Comparison of ENCODE assay signal across 15 cellular contexts in genomic region chr7:105829681-105830322, GRCh38. TPM values are rescaled to one million over a fixed set of nuclear protein-coding genes. Genes with fewer than 3 reads are reported as not detected.
DNase-seq lines count a peak whose midpoint lies in the region; ATAC-seq and TF ChIP-seq lines count a peak whose summit lies in the region.
"Had no signal": no experiment of that assay in that cellular context is flagged by ENCODE, and none has a peak within 500 bp of the region (broad histone marks: within the 10 kb centered on the region; RNA-seq: fewer than 3 reads in every experiment).

No MANE protein-coding gene starts in this region.

- peak overlapping the region; percentile 3 to 78 (median 53) for H3K27ac ChIP-seq in stomach

- WGBS in stomach, 5 donors = 64 to 71% (median 68%) methylated on average over 5 of the region's 5 CpGs

- intact Hi-C loops in stomach (cut with DNase I; ENCODE audit: low total_unique reads) = no loop called here
- intact Hi-C loops in activated CD4-positive, alpha-beta T cell treated with anti-CD3 and anti-CD28 coated beads for 36 hours (cut with DNase I, micrococcal nuclease) = no loop called here

- H3K4me1 ChIP-seq in stomach = peaks cover 15 to 39% (median 28%) of the 10 kb centered on the region in 4 donors

- no peak overlapping the region for H3K4me3 ChIP-seq in choroid plexus epithelial cell (ENCODE audit: low read depth, low read length)
- no peak overlapping the region for H3K4me3 ChIP-seq in stomach
- no peak overlapping the region for H3K4me3 ChIP-seq in MG63
- H3K4me3 ChIP-seq: GM12878, SJCRH30, skin epidermis had no signal

- peak; percentile 63 for DNase-seq in HFFc6
- peak; percentile 75 for DNase-seq in choroid plexus epithelial cell (ENCODE audit: low read depth)
- DNase-seq in iris pigment epithelial cell (ENCODE audit: low read depth) = peak; percentile 54
- DNase-seq in stomach = no peak
- DNase-seq in MG63 = no peak
- no peak for DNase-seq in cortex of kidney (lab: John Stamatoyannopoulos, UW)
- no peak for DNase-seq in activated CD4-positive, alpha-beta T cell treated with anti-CD3 and anti-CD28 coated beads for 36 hours
- no peak for DNase-seq in HT-29 (ENCODE audit: low spot score)
- DNase-seq: activated CD4-positive, alpha-beta memory T cell treated with anti-CD3 and anti-CD28 coated beads for 36 hours; KBM-7; NCI-H1105 treated with DMSO at 0.1 percent for 48 hours; stimulated activated naive B cell treated with anti-CD40 and anti-IgM and Interleukin-4, amounts not matched to agents 10 μg/mL and 1 μg/mL and 100 μg/mL, for 72 hours had no signal

- H3K9me3 ChIP-seq in stomach (no peaks in the 10 kb centered on the region), MG63 (no peaks in the 10 kb centered on the region)
- H3K9me3 ChIP-seq: SJCRH30 had no signal

- CTCF ChIA-PET in activated CD4-positive, alpha-beta T cell treated with anti-CD3 and anti-CD28 coated beads for 36 hours (lab: Charles Lee) = no interaction called here

- H3K9me3 Mint-ChIP-seq in HFFc6 = no peaks in the 10 kb centered on the region
- H3K9me3 Mint-ChIP-seq in activated CD4-positive, alpha-beta T cell treated with anti-CD3 and anti-CD28 coated beads for 36 hours (ENCODE audit: low read depth) = no peaks in the 10 kb centered on the region
- H3K9me3 Mint-ChIP-seq: activated CD4-positive, alpha-beta memory T cell treated with anti-CD3 and anti-CD28 coated beads for 36 hours; stimulated activated naive B cell treated with anti-CD40 and anti-IgM and Interleukin-4, amounts not matched to agents 10 μg/mL and 1 μg/mL and 100 μg/mL, for 72 hours had no signal

- H3K4me1 Mint-ChIP-seq in HFFc6 (ENCODE audit: low read depth) = peaks cover 84% of the 10 kb centered on the region
- peaks cover 14% of the 10 kb centered on the region for H3K4me1 Mint-ChIP-seq in activated CD4-positive, alpha-beta T cell treated with anti-CD3 and anti-CD28 coated beads for 36 hours
- H3K4me1 Mint-ChIP-seq: stimulated activated naive B cell treated with anti-CD40 and anti-IgM and Interleukin-4, amounts not matched to agents 10 μg/mL and 1 μg/mL and 100 μg/mL, for 72 hours had no signal

- TF ChIP-seq POLR2A in stomach (IDR thresholded peaks at IDR 0.05) = no peak

- ATAC-seq in activated CD4-positive, alpha-beta T cell treated with anti-CD3 and anti-CD28 coated beads for 36 hours = no peak
- ATAC-seq: GM12878; stimulated activated naive B cell treated with anti-CD40 and anti-IgM and Interleukin-4, amounts not matched to agents 10 μg/mL and 1 μg/mL and 100 μg/mL, for 72 hours had no signal

- POLR2A ChIA-PET in activated CD4-positive, alpha-beta T cell treated with anti-CD3 and anti-CD28 coated beads for 36 hours (lab: Charles Lee) = no interaction called here

- no peak for TF ChIP-seq EP300 in stomach (IDR thresholded peaks at IDR 0.05)

- peak overlapping the region; percentile 71 for H3K4me3 Mint-ChIP-seq in HFFc6
- no peak overlapping the region for H3K4me3 Mint-ChIP-seq in activated CD4-positive, alpha-beta T cell treated with anti-CD3 and anti-CD28 coated beads for 36 hours
- H3K4me3 Mint-ChIP-seq: activated CD4-positive, alpha-beta memory T cell treated with anti-CD3 and anti-CD28 coated beads for 36 hours; stimulated activated naive B cell treated with anti-CD40 and anti-IgM and Interleukin-4, amounts not matched to agents 10 μg/mL and 1 μg/mL and 100 μg/mL, for 72 hours had no signal

- H3K36me3 ChIP-seq in stomach (no peaks in the 10 kb centered on the region), MG63 (no peaks in the 10 kb centered on the region)
- H3K36me3 ChIP-seq: SJCRH30 had no signal

- no peaks in the 10 kb centered on the region for H3K27me3 ChIP-seq in stomach
- no peaks in the 10 kb centered on the region for H3K27me3 ChIP-seq in MG63
- H3K27me3 ChIP-seq: SJCRH30 had no signal

- no peak for TF ChIP-seq CTCF in HFFc6 (IDR thresholded peaks at IDR 0.05)
- TF ChIP-seq CTCF in choroid plexus epithelial cell (conservative IDR thresholded peaks at IDR 0.05; ENCODE audit: low read depth, low read length) = no peak
- no peak for TF ChIP-seq CTCF in stomach (IDR thresholded peaks at IDR 0.05)

- H3K36me3 Mint-ChIP-seq in HFFc6 (ENCODE audit: low read depth) = peaks cover 25% of the 10 kb centered on the region
- peaks cover 8% of the 10 kb centered on the region for H3K36me3 Mint-ChIP-seq in activated CD4-positive, alpha-beta T cell treated with anti-CD3 and anti-CD28 coated beads for 36 hours (ENCODE audit: low read depth)
- H3K36me3 Mint-ChIP-seq: activated CD4-positive, alpha-beta memory T cell treated with anti-CD3 and anti-CD28 coated beads for 36 hours; stimulated activated naive B cell treated with anti-CD40 and anti-IgM and Interleukin-4, amounts not matched to agents 10 μg/mL and 1 μg/mL and 100 μg/mL, for 72 hours had no signal

- H3K27me3 Mint-ChIP-seq in HFFc6 (ENCODE audit: insufficient read depth) = no peaks in the 10 kb centered on the region; the same call in 1 of the 2 replicates
- no peaks in the 10 kb centered on the region for H3K27me3 Mint-ChIP-seq in activated CD4-positive, alpha-beta T cell treated with anti-CD3 and anti-CD28 coated beads for 36 hours
- H3K27me3 Mint-ChIP-seq: activated CD4-positive, alpha-beta memory T cell treated with anti-CD3 and anti-CD28 coated beads for 36 hours had no signal

- peak overlapping the region; percentile 93 for H3K27ac Mint-ChIP-seq in HFFc6
- no peak overlapping the region for H3K27ac Mint-ChIP-seq in activated CD4-positive, alpha-beta T cell treated with anti-CD3 and anti-CD28 coated beads for 36 hours
- H3K27ac Mint-ChIP-seq: activated CD4-positive, alpha-beta memory T cell treated with anti-CD3 and anti-CD28 coated beads for 36 hours; stimulated activated naive B cell treated with anti-CD40 and anti-IgM and Interleukin-4, amounts not matched to agents 10 μg/mL and 1 μg/mL and 100 μg/mL, for 72 hours had no signal

RNA-seq across cellular contexts. Expression of gene ATXN7L1, which starts 46.6 kb away (rescaled TPM):
- total RNA-seq in HFFc6 (2021; fragmentation: NEBNext Ultra II Directional; extraction: Animal tissue kit (Norgen Biotek cat#: 25700)) = 10 to 100 TPM in 3 of 6 experiments, 1 to 10 TPM in 3; 8.4 to 11.4 (median 9.8) TPM
- 10 to 100 TPM in 4 of 5 donors, 1 to 10 TPM in 1; 5.8 to 92.2 (median 14.8) TPM for total RNA-seq in stomach
- polyA plus RNA-seq in stomach = 1 to 10 TPM; 3.8 to 5.5 (median 5.2) TPM
- total RNA-seq in MG63 (2014; rRNA removed; shearing (Covaris generic); ENCODE audit: low replicate concordance) = 0.59 TPM in 1 of 2 replicates, not detected in the other
- 10 to 100 TPM; 11.2 to 16.9 TPM for total RNA-seq in activated CD4-positive, alpha-beta T cell treated with anti-CD3 and anti-CD28 coated beads for 36 hours
- total RNA-seq in HT-29 (2014; rRNA removed; shearing (Covaris generic)) = 3.8 and 4.0 TPM in 2 replicates

Comparison
In these comparisons a context has a peak if more than half of its experiments do, and no peak if none do; other contexts are left out.
1. DNase-seq: peak in HFFc6 (single experiment), choroid plexus epithelial cell (single experiment) and iris pigment epithelial cell (single experiment); none in stomach (single experiment), MG63 (single experiment), cortex of kidney (single experiment), activated CD4-positive, alpha-beta T cell treated with anti-CD3 and anti-CD28 coated beads for 36 hours (single experiment) and HT-29 (single experiment).